Comparison of ENCODE assay signal across 16 cellular contexts in the genomic region with DNA sequence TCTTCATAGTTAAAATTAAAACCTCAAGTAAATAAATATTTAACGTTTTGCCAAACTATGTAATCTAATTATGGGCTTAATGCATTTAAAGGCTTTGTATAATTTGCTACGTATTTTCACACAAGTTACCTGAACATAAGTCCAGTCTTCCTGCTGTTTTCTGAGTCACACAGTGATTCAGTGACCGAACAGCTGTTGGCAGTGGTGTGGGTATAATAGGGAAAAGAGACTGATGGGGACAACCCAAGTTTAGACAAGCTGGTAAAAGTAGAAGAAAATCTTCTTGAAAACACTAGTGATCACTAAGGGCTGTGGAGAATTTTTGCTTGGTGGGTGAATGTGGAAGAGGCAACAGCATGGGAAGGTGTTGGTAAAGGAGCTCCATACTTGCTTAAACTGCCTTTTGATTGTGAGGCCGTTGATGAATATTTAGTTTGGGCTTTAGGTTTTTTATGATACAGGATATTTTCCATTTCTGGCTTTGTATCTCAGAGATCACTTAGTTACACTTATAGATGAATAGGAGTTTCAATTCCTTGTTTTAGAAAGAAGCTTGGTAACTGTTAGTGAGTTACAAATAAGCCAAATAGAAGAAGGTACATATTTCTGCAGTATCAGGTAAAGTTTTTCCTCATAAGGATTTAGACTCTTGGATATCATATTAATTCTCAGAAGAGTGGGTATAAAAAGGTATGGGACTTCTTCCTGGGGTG. TPM values are rescaled to one million over a fixed set of nuclear protein-coding genes. Genes with fewer than 3 reads are reported as not detected.
DNase-seq lines count a peak whose midpoint lies in the region; ATAC-seq and TF ChIP-seq lines count a peak whose summit lies in the region.
"Had no signal": no experiment of that assay in that cellular context is flagged by ENCODE, and none has a peak within 500 bp of the region (broad histone marks: within the 10 kb centered on the region; RNA-seq: fewer than 3 reads in every experiment).

No MANE protein-coding gene starts in this region.

- CTCF ChIA-PET in MCF 10A (lab: Yijun Ruan, JAX), result interaction anchor here (0.7 to 0.8 kb wide), 3 partner anchors 42 to 169 kb away, joined by 3 read pairs; no protein-coding TSS in a partner anchor

- no peaks in the 10 kb centered on the region for H3K9me3 Mint-ChIP-seq in MCF 10A (ENCODE audit: unreplicated experiment)

- no peak overlapping the region for H2BK15ac ChIP-seq in mesenchymal stem cell (ENCODE audit: low read depth, poor library complexity, severe bottlenecking)

- H3K79me1 ChIP-seq in mesenchymal stem cell (replicated peaks; ENCODE audit: low read length, poor library complexity, severe bottlenecking), result no peaks in the 10 kb centered on the region

- H2BK5ac ChIP-seq in mesenchymal stem cell (ENCODE audit: low read depth, low read length, poor library complexity, severe bottlenecking), result no peak overlapping the region

- peak; percentile 66 for DNase-seq in MCF 10A (ENCODE audit: unreplicated experiment)
- DNase-seq in breast epithelium (ENCODE audit: low spot score in 2 of 2), result no peak
- DNase-seq in RWPE2 (ENCODE audit: low spot score), result no peak
- no peak for DNase-seq in mesenchymal stem cell
- DNase-seq in GM03348 (ENCODE audit: low spot score), result no peak
- DNase-seq in NAMALWA (ENCODE audit: low spot score), result no peak
- DNase-seq: ACHN; activated CD8-positive, alpha-beta memory T cell treated with anti-CD3 and anti-CD28 coated beads, Interleukin-2, amount 50 U/mL, for 4 hours; aorta; EL; mucosa of descending colon; right cardiac atrium; uterus had no signal

- no peak overlapping the region for H3K27ac ChIP-seq in breast epithelium
- no peak overlapping the region for H3K27ac ChIP-seq in RWPE2 (ENCODE audit: poor library complexity, severe bottlenecking)
- no peak overlapping the region for H3K27ac ChIP-seq in mesenchymal stem cell (ENCODE audit: low read length, poor library complexity, severe bottlenecking)
- H3K27ac ChIP-seq: uterus had no signal

- no peak overlapping the region for H3K9ac ChIP-seq in mesenchymal stem cell (ENCODE audit: low read length)

- H3K4me3 Mint-ChIP-seq in MCF 10A (ENCODE audit: unreplicated experiment), result no peak overlapping the region

- no peak overlapping the region for H3K23ac ChIP-seq in mesenchymal stem cell (ENCODE audit: low read length in 2 of 2)

- H3K9me3 ChIP-seq in breast epithelium (no peaks in the 10 kb centered on the region), RWPE2 (ENCODE audit: severe bottlenecking) (no peaks in the 10 kb centered on the region), mesenchymal stem cell (ENCODE audit: control insufficient read depth, low read length) (no peaks in the 10 kb centered on the region)
- H3K9me3 ChIP-seq: mucosa of descending colon, uterus had no signal

- H3K4ac ChIP-seq in mesenchymal stem cell (ENCODE audit: low read depth in 1 of 2, low read length in 2 of 2), result no peak overlapping the region

- intact Hi-C loops in MCF 10A (cut with micrococcal nuclease), result no loop called here
- intact Hi-C loops in breast epithelium (cut with DNase I; ENCODE audit: low total_unique reads), result no loop called here

- no peak overlapping the region for H3K4me2 ChIP-seq in mesenchymal stem cell (ENCODE audit: low read length, poor library complexity, severe bottlenecking)

- H3K27ac Mint-ChIP-seq in MCF 10A (ENCODE audit: low read depth, unreplicated experiment), result no peak overlapping the region

- no peaks in the 10 kb centered on the region for H3K27me3 Mint-ChIP-seq in MCF 10A (ENCODE audit: insufficient read depth, unreplicated experiment)

- H4K8ac ChIP-seq in mesenchymal stem cell (ENCODE audit: low read length), result no peak overlapping the region

- H3K4me1 ChIP-seq in breast epithelium, result no peaks in the 10 kb centered on the region
- peaks cover 5% of the 10 kb centered on the region for H3K4me1 ChIP-seq in RWPE2 (ENCODE audit: insufficient read depth, poor library complexity, severe bottlenecking)
- H3K4me1 ChIP-seq in mesenchymal stem cell (ENCODE audit: control insufficient read depth, insufficient read depth, low read depth, low read length), result no peaks in the 10 kb centered on the region
- H3K4me1 ChIP-seq: uterus had no signal

- H3K27me3 ChIP-seq in breast epithelium, result no peaks in the 10 kb centered on the region
- H3K27me3 ChIP-seq in RWPE2 (ENCODE audit: insufficient read depth, poor library complexity, severe bottlenecking), result no peaks in the 10 kb centered on the region
- no peaks in the 10 kb centered on the region for H3K27me3 ChIP-seq in mesenchymal stem cell (ENCODE audit: control insufficient read depth in 1 of 2, insufficient read depth in 1 of 2, low read length in 2 of 2)

- H3K4me1 Mint-ChIP-seq in MCF 10A (ENCODE audit: insufficient read depth, unreplicated experiment), result peaks cover 6% of the 10 kb centered on the region

- ATAC-seq in HG03064 (IDR thresholded peaks at IDR 0.05; ENCODE audit: low read depth, unreplicated experiment) (peak; percentile 65), RWPE2 (ENCODE audit: low read depth) (peak; percentile 75; the same call in 2 of the 3 replicates), HG03025 (IDR thresholded peaks at IDR 0.05; ENCODE audit: low FRiP score, unreplicated experiment) (no peak)
- ATAC-seq: mucosa of descending colon, right cardiac atrium had no signal

- TF ChIP-seq CTCF in MCF 10A (IDR thresholded peaks at IDR 0.05; ENCODE audit: unreplicated experiment) (no peak), breast epithelium (IDR thresholded peaks at IDR 0.05) (no peak), RWPE2 (IDR thresholded peaks at IDR 0.05; ENCODE audit: poor library complexity, severe bottlenecking) (no peak)

- no peak overlapping the region for H2AK5ac ChIP-seq in mesenchymal stem cell (ENCODE audit: low read length, severe bottlenecking)

- H3K36me3 ChIP-seq in breast epithelium, result no peaks in the 10 kb centered on the region
- no peaks in the 10 kb centered on the region for H3K36me3 ChIP-seq in RWPE2 (ENCODE audit: low read depth)
- H3K36me3 ChIP-seq in mesenchymal stem cell (ENCODE audit: control insufficient read depth in 1 of 2, insufficient read depth in 2 of 2, low read depth in 1 of 2, low read length in 2 of 2), result peaks cover 0 to 8% of the 10 kb centered on the region in 2 experiments
- H3K36me3 ChIP-seq: uterus had no signal

- WGBS in mesenchymal stem cell, result 93% methylated on average over 3 of the region's 4 CpGs

- peaks cover 6% of the 10 kb centered on the region for H3K36me3 Mint-ChIP-seq in MCF 10A (ENCODE audit: insufficient read depth, unreplicated experiment)

- no peak overlapping the region for H2AFZ ChIP-seq in mesenchymal stem cell (ENCODE audit: low read depth, low read length)

- POLR2A ChIA-PET in MCF 10A (lab: Yijun Ruan, JAX), result interaction anchor here (0.6 to 2.6 kb wide), 8 partner anchors 10 to 223 kb away, joined by 3 to 10 read pairs (median 5); no protein-coding TSS in a partner anchor

- H2BK12ac ChIP-seq in mesenchymal stem cell (ENCODE audit: low read length in 2 of 2), result no peak overlapping the region

- H2BK120ac ChIP-seq in mesenchymal stem cell (ENCODE audit: low read depth, low read length), result no peak overlapping the region

- no peak overlapping the region for H3K14ac ChIP-seq in mesenchymal stem cell (ENCODE audit: low read length in 2 of 2)

- H3K18ac ChIP-seq in mesenchymal stem cell (ENCODE audit: low read depth in 1 of 2, low read length in 2 of 2), result no peak overlapping the region

- no peak for TF ChIP-seq POLR2A in breast epithelium (IDR thresholded peaks at IDR 0.05)

- no peak overlapping the region for H4K91ac ChIP-seq in mesenchymal stem cell (ENCODE audit: low read length)

- H3K4me3 ChIP-seq in breast epithelium, result no peak overlapping the region
- H3K4me3 ChIP-seq in RWPE2 (ENCODE audit: severe bottlenecking), result no peak overlapping the region
- H3K4me3 ChIP-seq in mesenchymal stem cell (ENCODE audit: insufficient read depth in 1 of 2, low read depth in 1 of 2, low read length in 2 of 2), result no peak overlapping the region
- H3K4me3 ChIP-seq: mucosa of descending colon, uterus had no signal

- no TSS peak for BruUV-seq in MCF 10A (replicated peaks; lab: Mats Ljungman, UMichigan)

RNA-seq across cellular contexts. Expression of a gene that starts 23.9 kb away (rescaled TPM):
- total RNA-seq in MCF 10A (2022) (4.2 and 4.5 TPM in 2 replicates), breast epithelium (10 to 100 TPM; 11.1 to 30.9 (median 13.5) TPM)
- 0.14 TPM for polyA plus RNA-seq in mesenchymal stem cell (2013, experiment 1 of 2)
- 0.18 TPM for polyA plus RNA-seq in mesenchymal stem cell (2013, experiment 2 of 2)
- total RNA-seq: M059J had no signal
